In genomic region chr4:82268826-82269193, GRCh38 we compare ENCODE assay signal across 14 cellular contexts.
A peak's percentile ranks its signal among the peaks of the same experiment; 100 is the strongest.
DNase-seq lines count a peak whose midpoint lies in the region; ATAC-seq, FAIRE-seq and TF ChIP-seq lines count a peak whose summit lies in the region.
"Had no signal": no experiment of that assay in that cellular context is flagged by ENCODE, and none has a peak within 500 bp of the region (broad histone marks: within the 10 kb centered on the region; RNA-seq: fewer than 3 reads in every experiment).

No MANE protein-coding gene starts in this region.

- H2AFZ ChIP-seq in SK-N-SH (ENCODE audit: low read depth) (no peak overlapping the region), KMS-11 (ENCODE audit: low read depth) (no peak overlapping the region), K562 (ENCODE audit: low read depth, low read length) (no peak overlapping the region)

- H3K9ac ChIP-seq in SK-N-SH = no peak overlapping the region
- no peak overlapping the region for H3K9ac ChIP-seq in KMS-11
- no peak overlapping the region for H3K9ac ChIP-seq in K562 (ENCODE audit: insufficient read depth in 1 of 2, low read depth in 2 of 2, low read length in 2 of 2)

- ATAC-seq in SK-N-SH treated with all-trans-retinoic acid at 6 μM for 48 hours (peak; percentile 41; the same call in 2 of the 3 replicates), K562 (peak; percentile 26; the same call in 1 of the 3 replicates), HG03097 (IDR thresholded peaks at IDR 0.05; ENCODE audit: low FRiP score, unreplicated experiment) (no peak)

- H3K4me2 ChIP-seq in SK-N-SH = no peak overlapping the region
- no peak overlapping the region for H3K4me2 ChIP-seq in KMS-11
- no peak overlapping the region for H3K4me2 ChIP-seq in K562 (ENCODE audit: insufficient read depth, low read length)

- no peaks in the 10 kb centered on the region for H3K4me1 ChIP-seq in SK-N-SH (ENCODE audit: control insufficient read depth in 1 of 2, insufficient read depth in 2 of 2, low read depth in 1 of 2, low read length in 1 of 2)
- H3K4me1 ChIP-seq in KMS-11 (ENCODE audit: low read depth, poor library complexity, severe bottlenecking) = peaks cover 6% of the 10 kb centered on the region
- H3K4me1 ChIP-seq in K562 (replicated peaks in 1 of 2; ENCODE audit: control insufficient read depth in 2 of 2, insufficient read depth in 2 of 2, low read length in 2 of 2) = no peaks in the 10 kb centered on the region

- TF ChIP-seq CTCF in SK-N-SH (IDR thresholded peaks at IDR 0.05) (no peak), KMS-11 (conservative IDR thresholded peaks at IDR 0.05; ENCODE audit: low read depth, low read length) (0 out of 2 replicates have a peak, but pooled peaks have one; percentile 12), K562 (IDR thresholded peaks at IDR 0.05 in 2 of 3, conservative IDR thresholded peaks at IDR 0.05 in 1 of 3; ENCODE audit: insufficient read depth in 2 of 3, low read depth in 1 of 3, low read length in 3 of 3) (0 out of 6 replicates have a peak, but pooled peaks of 1 of the 3 experiments have one; percentile 5)

- intact Hi-C loops in K562 (cut with micrococcal nuclease) (loop anchor here (5.0 kb wide), 2 partner anchors 67 to 802 kb away; no protein-coding TSS in a partner anchor), cardiac septum (cut with DNase I) (loop anchor here (5.0 kb wide), 1 partner anchor 862 kb away; no protein-coding TSS in a partner anchor)

- H4K20me1 ChIP-seq in SK-N-SH (ENCODE audit: insufficient read depth) = no peaks in the 10 kb centered on the region
- H4K20me1 ChIP-seq in KMS-11 (ENCODE audit: insufficient read depth) = no peaks in the 10 kb centered on the region
- no peaks in the 10 kb centered on the region for H4K20me1 ChIP-seq in K562 (replicated peaks; ENCODE audit: control insufficient read depth, insufficient read depth, low read length)

- H3K9me3 ChIP-seq in SK-N-SH (no peaks in the 10 kb centered on the region), K562 (replicated peaks; ENCODE audit: control insufficient read depth, insufficient read depth, low read depth, low read length) (no peaks in the 10 kb centered on the region)
- H3K9me3 ChIP-seq: thyroid gland had no signal

- TF ChIP-seq RAD21 in SK-N-SH (IDR thresholded peaks at IDR 0.05; ENCODE audit: low read length) = no peak
- no peak for TF ChIP-seq RAD21 in K562 (CRISPR knock-in tag; conservative IDR thresholded peaks at IDR 0.05 in 1 of 2, IDR thresholded peaks at IDR 0.05 in 1 of 2)

- in situ Hi-C loops in K562 (cut with MboI) = no loop called here

- 18% methylated on average over 3 of the region's 3 CpGs for WGBS in SK-N-SH (ENCODE audit: low lambda C conversion rate)
- 0% methylated on average over 3 of the region's 3 CpGs for WGBS in K562 (ENCODE audit: insufficient coverage, low coverage, missing lambda C conversion rate)

- H3K9me1 ChIP-seq in K562 (ENCODE audit: control insufficient read depth, insufficient read depth, low read length) = no peaks in the 10 kb centered on the region

- no peak for TF ChIP-seq EP300 in SK-N-SH (IDR thresholded peaks at IDR 0.05; ENCODE audit: borderline replicate concordance in 1 of 2, low read depth in 1 of 2, low read length in 1 of 2)
- TF ChIP-seq EP300 in K562 (IDR thresholded peaks at IDR 0.05; ENCODE audit: low read length) = no peak

- CTCF ChIA-PET in SK-N-SH (lab: Yijun Ruan, JAX) = interaction anchor here (0.9 to 2.2 kb wide), 11 partner anchors 9 to 801 kb away, joined by 3 to 21 read pairs (median 6); no protein-coding TSS in a partner anchor
- CTCF ChIA-PET in K562 (lab: Yijun Ruan, JAX; ENCODE audit: low intra/inter-chr PET ratio) = interaction anchor here (1.3 to 1.9 kb wide), 2 partner anchors 863 to 864 kb away, joined by 5 to 21 read pairs; no protein-coding TSS in a partner anchor

- no peak for TF ChIP-seq POLR2A in K562 (conservative IDR thresholded peaks at IDR 0.05)

- POLR2A ChIA-PET in SK-N-SH (lab: Yijun Ruan, JAX) (no interaction called here), K562 (lab: Yijun Ruan, JAX) (interaction anchor here (1.0 kb wide), 1 partner anchor 23 kb away, joined by 3 read pairs; no protein-coding TSS in a partner anchor)

- no peak for FAIRE-seq in K562 (lab: Jason Lieb, UNC)
- no peak for FAIRE-seq in HTR-8/SVneo (lab: Jason Lieb, UNC)
- FAIRE-seq: endothelial cell of umbilical vein, GM12892, small intestine had no signal

- H3K27ac ChIP-seq in SK-N-SH (ENCODE audit: low read depth in 2 of 2, low read length in 1 of 2) (no peak overlapping the region), KMS-11 (no peak overlapping the region), K562 (ENCODE audit: extremely low read depth, low read depth, low read length) (no peak overlapping the region), skin epidermis (peak overlapping the region in 12 of 21 experiments; percentile 4 to 81 (median 44))
- H3K27ac ChIP-seq: HL-60, thyroid gland had no signal

- no peaks in the 10 kb centered on the region for H3K9me2 ChIP-seq in SK-N-SH

- H3K27me3 ChIP-seq in SK-N-SH (ENCODE audit: insufficient read depth) (peaks cover 36% of the 10 kb centered on the region; the same call in 1 of the 2 replicates), KMS-11 (ENCODE audit: insufficient read depth, low read depth) (no peaks in the 10 kb centered on the region), K562 (ENCODE audit: control insufficient read depth in 2 of 2, insufficient read depth in 2 of 2, low read length in 2 of 2) (peaks cover 7 to 20% of the 10 kb centered on the region in 2 experiments; a peak in 4 of 5 replicates)
- H3K27me3 ChIP-seq: thyroid gland had no signal

- no peaks in the 10 kb centered on the region for H3F3A ChIP-seq in SK-N-SH (replicated peaks; ENCODE audit: insufficient read depth)

- DNase-seq in SK-N-SH = no peak
- DNase-seq in K562 (ENCODE audit: extremely low read depth in 1 of 4, low spot score in 3 of 4) = no peak
- DNase-seq in HTR-8/SVneo (ENCODE audit: insufficient read length, low spot score) = no peak
- no peak for DNase-seq in cardiac septum (ENCODE audit: low spot score)
- DNase-seq: 8988T had no signal

- H3K36me3 ChIP-seq in SK-N-SH (replicated peaks in 1 of 2; ENCODE audit: control insufficient read depth in 1 of 2, insufficient read depth in 2 of 2, low read length in 1 of 2) (no peaks in the 10 kb centered on the region), KMS-11 (ENCODE audit: insufficient read depth) (no peaks in the 10 kb centered on the region), K562 (ENCODE audit: control insufficient read depth, insufficient read depth, low read length) (no peaks in the 10 kb centered on the region)
- H3K36me3 ChIP-seq: thyroid gland had no signal

- H3K79me2 ChIP-seq in SK-N-SH (ENCODE audit: insufficient read depth) (no peaks in the 10 kb centered on the region), KMS-11 (ENCODE audit: insufficient read depth, low read depth) (no peaks in the 10 kb centered on the region), K562 (ENCODE audit: control insufficient read depth, insufficient read depth, low read length) (no peaks in the 10 kb centered on the region)

- no peak overlapping the region; a peak in 1 of 4 replicates for H3K4me3 ChIP-seq in SK-N-SH (ENCODE audit: low read depth in 2 of 2, low read length in 1 of 2)
- no peak overlapping the region for H3K4me3 ChIP-seq in KMS-11 (IDR thresholded peaks at IDR 0.05; ENCODE audit: insufficient read depth, low read depth, low read length)
- H3K4me3 ChIP-seq in K562 = no peak overlapping the region
- H3K4me3 ChIP-seq in skin epidermis = no peak overlapping the region
- H3K4me3 ChIP-seq: thyroid gland had no signal

- BruUV-seq in K562 (replicated peaks; lab: Mats Ljungman, UMichigan) = no TSS peak

TF ChIP-seq in SK-N-SH treated with all-trans-retinoic acid at 6 μM for 48 hours, 23 proteins besides CTCF, POLR2A, EP300 and RAD21 (continues in another document):
- no peak for TF ChIP-seq PPARA (CRISPR knock-in tag; IDR thresholded peaks at IDR 0.05; ENCODE audit: borderline replicate concordance)
- TF ChIP-seq ISL1 (CRISPR knock-in tag; IDR thresholded peaks at IDR 0.05) = no peak
- no peak for TF ChIP-seq GLIS3 (CRISPR knock-in tag; IDR thresholded peaks at IDR 0.05)

TF ChIP-seq in SK-N-SH, 30 proteins besides CTCF, POLR2A, EP300 and RAD21:
- TF ChIP-seq, protein P1, sequence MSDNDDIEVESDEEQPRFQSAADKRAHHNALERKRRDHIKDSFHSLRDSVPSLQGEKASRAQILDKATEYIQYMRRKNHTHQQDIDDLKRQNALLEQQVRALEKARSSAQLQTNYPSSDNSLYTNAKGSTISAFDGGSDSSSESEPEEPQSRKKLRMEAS (IDR thresholded peaks at IDR 0.05; ENCODE audit: low read depth) = no peak
- no peak for TF ChIP-seq RCOR1 (IDR thresholded peaks at IDR 0.05; ENCODE audit: low read length)

TF ChIP-seq in K562, 482 proteins besides CTCF, POLR2A, EP300 and RAD21 (continues in another document):
- TF ChIP-seq, protein P2, sequence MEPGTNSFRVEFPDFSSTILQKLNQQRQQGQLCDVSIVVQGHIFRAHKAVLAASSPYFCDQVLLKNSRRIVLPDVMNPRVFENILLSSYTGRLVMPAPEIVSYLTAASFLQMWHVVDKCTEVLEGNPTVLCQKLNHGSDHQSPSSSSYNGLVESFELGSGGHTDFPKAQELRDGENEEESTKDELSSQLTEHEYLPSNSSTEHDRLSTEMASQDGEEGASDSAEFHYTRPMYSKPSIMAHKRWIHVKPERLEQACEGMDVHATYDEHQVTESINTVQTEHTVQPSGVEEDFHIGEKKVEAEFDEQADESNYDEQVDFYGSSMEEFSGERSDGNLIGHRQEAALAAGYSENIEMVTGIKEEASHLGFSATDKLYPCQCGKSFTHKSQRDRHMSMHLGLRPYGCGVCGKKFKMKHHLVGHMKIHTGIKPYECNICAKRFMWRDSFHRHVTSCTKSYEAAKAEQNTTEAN (CRISPR knock-in tag; IDR thresholded peaks at IDR 0.05) = no peak
- TF ChIP-seq MAFK (IDR thresholded peaks at IDR 0.05; ENCODE audit: low read length) = no peak
- no peak for TF ChIP-seq COPS2 (conservative IDR thresholded peaks at IDR 0.05)
- no peak for TF ChIP-seq ATF1 (CRISPR knock-in tag; IDR thresholded peaks at IDR 0.05)
- TF ChIP-seq ATF1 (tag; IDR thresholded peaks at IDR 0.05) = no peak

Comparison
In these comparisons a context has a peak if more than half of its experiments do, and no peak if none do; other contexts are left out.
1. H3K27ac ChIP-seq: peak in skin epidermis (12 of 21); none in SK-N-SH (0 of 2), KMS-11 (single experiment) and K562 (single experiment).